ENCODE assay signal across 1 cellular context in genomic region chrX:130179579-130180215, GRCh38.
TF ChIP-seq lines count a peak whose summit lies in the region.

No MANE protein-coding gene starts in this region.

TF ChIP-seq in K562, 482 proteins besides CTCF, POLR2A, EP300 and RAD21 (continued from another document and continues in another):
- TF ChIP-seq, protein P1, sequence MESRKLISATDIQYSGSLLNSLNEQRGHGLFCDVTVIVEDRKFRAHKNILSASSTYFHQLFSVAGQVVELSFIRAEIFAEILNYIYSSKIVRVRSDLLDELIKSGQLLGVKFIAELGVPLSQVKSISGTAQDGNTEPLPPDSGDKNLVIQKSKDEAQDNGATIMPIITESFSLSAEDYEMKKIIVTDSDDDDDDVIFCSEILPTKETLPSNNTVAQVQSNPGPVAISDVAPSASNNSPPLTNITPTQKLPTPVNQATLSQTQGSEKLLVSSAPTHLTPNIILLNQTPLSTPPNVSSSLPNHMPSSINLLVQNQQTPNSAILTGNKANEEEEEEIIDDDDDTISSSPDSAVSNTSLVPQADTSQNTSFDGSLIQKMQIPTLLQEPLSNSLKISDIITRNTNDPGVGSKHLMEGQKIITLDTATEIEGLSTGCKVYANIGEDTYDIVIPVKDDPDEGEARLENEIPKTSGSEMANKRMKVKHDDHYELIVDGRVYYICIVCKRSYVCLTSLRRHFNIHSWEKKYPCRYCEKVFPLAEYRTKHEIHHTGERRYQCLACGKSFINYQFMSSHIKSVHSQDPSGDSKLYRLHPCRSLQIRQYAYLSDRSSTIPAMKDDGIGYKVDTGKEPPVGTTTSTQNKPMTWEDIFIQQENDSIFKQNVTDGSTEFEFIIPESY (CRISPR knock-in tag; IDR thresholded peaks at IDR 0.05), result no peak
- TF ChIP-seq OTX1 (CRISPR knock-in tag; IDR thresholded peaks at IDR 0.05) (no peak), NRF1 (conservative IDR thresholded peaks at IDR 0.05 in 1 of 2, IDR thresholded peaks at IDR 0.05 in 1 of 2) (no peak), CAMTA2 (CRISPR knock-in tag; conservative IDR thresholded peaks at IDR 0.05) (no peak), ESRRA (IDR thresholded peaks at IDR 0.05; ENCODE audit: borderline replicate concordance, low read depth) (peak; percentile 90; the same call in 1 of the 2 replicates), ARNT (IDR thresholded peaks at IDR 0.05) (peak; percentile 95 to 99), ZNF134 (CRISPR knock-in tag; conservative IDR thresholded peaks at IDR 0.05) (no peak), THAP12 (CRISPR knock-in tag; IDR thresholded peaks at IDR 0.05) (no peak), ZNF175 (CRISPR knock-in tag; IDR thresholded peaks at IDR 0.05; ENCODE audit: low read depth) (peak; percentile 83; the same call in 1 of the 2 replicates), ZC3H11A (IDR thresholded peaks at IDR 0.05; ENCODE audit: low read depth, low read length) (no peak), ZNF57 (CRISPR knock-in tag; IDR thresholded peaks at IDR 0.05) (no peak), BHLHE40 (IDR thresholded peaks at IDR 0.05; ENCODE audit: low read length) (peak; percentile 74), CHD1 (IDR thresholded peaks at IDR 0.05; ENCODE audit: low read length) (no peak), AFF4 (CRISPR knock-in tag; IDR thresholded peaks at IDR 0.05) (no peak), POU5F1 (IDR thresholded peaks at IDR 0.05; ENCODE audit: borderline replicate concordance, low read depth, low read length, partially characterized antibody) (no peak), FOXA1 (IDR thresholded peaks at IDR 0.05; ENCODE audit: borderline replicate concordance) (no peak), ATF4 (CRISPR knock-in tag; IDR thresholded peaks at IDR 0.05) (no peak), HMG20A (CRISPR knock-in tag; conservative IDR thresholded peaks at IDR 0.05) (no peak), MIER1 (IDR thresholded peaks at IDR 0.05; ENCODE audit: low read depth) (no peak), ELF2 (CRISPR knock-in tag; IDR thresholded peaks at IDR 0.05) (no peak), MXI1 (IDR thresholded peaks at IDR 0.05; ENCODE audit: low read depth, low read length) (no peak), HES1 (IDR thresholded peaks at IDR 0.05; ENCODE audit: low read depth) (peak; percentile 91), THRA (IDR thresholded peaks at IDR 0.05) (no peak), ZNF551 (CRISPR knock-in tag; IDR thresholded peaks at IDR 0.05) (no peak), NR3C1 (CRISPR knock-in tag; IDR thresholded peaks at IDR 0.05) (no peak), STAT5A (IDR thresholded peaks at IDR 0.05; ENCODE audit: borderline replicate concordance, low read length) (peak; percentile 97), HNRNPLL (IDR thresholded peaks at IDR 0.05; ENCODE audit: low read depth, low read length, poor library complexity, severe bottlenecking) (no peak), CSDE1 (IDR thresholded peaks at IDR 0.05) (no peak), DMBX1 (CRISPR knock-in tag; IDR thresholded peaks at IDR 0.05; ENCODE audit: borderline replicate concordance) (no peak), ZNF561 (CRISPR knock-in tag; conservative IDR thresholded peaks at IDR 0.05) (no peak), ZNF668 (CRISPR knock-in tag; IDR thresholded peaks at IDR 0.05) (no peak), SIN3B (IDR thresholded peaks at IDR 0.05; ENCODE audit: low read depth) (no peak), BCL6 (CRISPR knock-in tag; IDR thresholded peaks at IDR 0.05) (no peak), NBN (IDR thresholded peaks at IDR 0.05; ENCODE audit: low read depth) (peak; percentile 99), PPARD (CRISPR knock-in tag; IDR thresholded peaks at IDR 0.05) (no peak), PYGO2 (tag; IDR thresholded peaks at IDR 0.05) (peak; percentile 85), ZC3H8 (IDR thresholded peaks at IDR 0.05) (no peak), ARID3B (CRISPR knock-in tag; IDR thresholded peaks at IDR 0.05; ENCODE audit: borderline replicate concordance) (no peak), FOXK1 (CRISPR knock-in tag; IDR thresholded peaks at IDR 0.05; ENCODE audit: borderline replicate concordance) (no peak), MLX (CRISPR knock-in tag; conservative IDR thresholded peaks at IDR 0.05) (no peak), ETV1 (tag; conservative IDR thresholded peaks at IDR 0.05; ENCODE audit: low read depth) (peak; percentile 17; the same call in 1 of the 2 replicates), CBFA2T3 (IDR thresholded peaks at IDR 0.05) (peak; percentile 100), JUNB (CRISPR knock-in tag; conservative IDR thresholded peaks at IDR 0.05) (no peak), SNIP1 (IDR thresholded peaks at IDR 0.05; ENCODE audit: low read depth) (no peak), TFAM (CRISPR knock-in tag; conservative IDR thresholded peaks at IDR 0.05) (no peak)
- TF ChIP-seq, protein P2, sequence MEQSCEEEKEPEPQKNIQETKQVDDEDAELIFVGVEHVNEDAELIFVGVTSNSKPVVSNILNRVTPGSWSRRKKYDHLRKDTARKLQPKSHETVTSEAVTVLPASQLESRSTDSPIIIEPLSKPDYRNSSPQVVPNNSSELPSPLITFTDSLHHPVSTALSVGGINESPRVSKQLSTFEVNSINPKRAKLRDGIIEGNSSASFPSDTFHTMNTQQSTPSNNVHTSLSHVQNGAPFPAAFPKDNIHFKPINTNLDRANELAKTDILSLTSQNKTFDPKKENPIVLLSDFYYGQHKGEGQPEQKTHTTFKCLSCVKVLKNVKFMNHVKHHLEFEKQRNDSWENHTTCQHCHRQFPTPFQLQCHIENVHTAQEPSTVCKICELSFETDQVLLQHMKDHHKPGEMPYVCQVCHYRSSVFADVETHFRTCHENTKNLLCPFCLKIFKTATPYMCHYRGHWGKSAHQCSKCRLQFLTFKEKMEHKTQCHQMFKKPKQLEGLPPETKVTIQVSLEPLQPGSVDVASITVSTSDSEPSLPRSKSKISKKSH (CRISPR knock-in tag; IDR thresholded peaks at IDR 0.05), result no peak
- TF ChIP-seq, protein P3, sequence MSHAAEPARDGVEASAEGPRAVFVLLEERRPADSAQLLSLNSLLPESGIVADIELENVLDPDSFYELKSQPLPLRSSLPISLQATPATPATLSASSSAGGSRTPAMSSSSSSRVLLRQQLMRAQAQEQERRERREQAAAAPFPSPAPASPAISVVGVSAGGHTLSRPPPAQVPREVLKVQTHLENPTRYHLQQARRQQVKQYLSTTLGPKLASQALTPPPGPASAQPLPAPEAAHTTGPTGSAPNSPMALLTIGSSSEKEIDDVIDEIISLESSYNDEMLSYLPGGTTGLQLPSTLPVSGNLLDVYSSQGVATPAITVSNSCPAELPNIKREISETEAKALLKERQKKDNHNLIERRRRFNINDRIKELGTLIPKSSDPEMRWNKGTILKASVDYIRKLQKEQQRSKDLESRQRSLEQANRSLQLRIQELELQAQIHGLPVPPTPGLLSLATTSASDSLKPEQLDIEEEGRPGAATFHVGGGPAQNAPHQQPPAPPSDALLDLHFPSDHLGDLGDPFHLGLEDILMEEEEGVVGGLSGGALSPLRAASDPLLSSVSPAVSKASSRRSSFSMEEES (CRISPR knock-in tag; IDR thresholded peaks at IDR 0.05), result no peak
- TF ChIP-seq, protein P4, sequence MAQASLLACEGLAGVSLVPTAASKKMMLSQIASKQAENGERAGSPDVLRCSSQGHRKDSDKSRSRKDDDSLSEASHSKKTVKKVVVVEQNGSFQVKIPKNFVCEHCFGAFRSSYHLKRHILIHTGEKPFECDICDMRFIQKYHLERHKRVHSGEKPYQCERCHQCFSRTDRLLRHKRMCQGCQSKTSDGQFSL (CRISPR knock-in tag; IDR thresholded peaks at IDR 0.05), result no peak
- TF ChIP-seq, protein P4 (tag; IDR thresholded peaks at IDR 0.05), result no peak
- TF ChIP-seq, protein P5, sequence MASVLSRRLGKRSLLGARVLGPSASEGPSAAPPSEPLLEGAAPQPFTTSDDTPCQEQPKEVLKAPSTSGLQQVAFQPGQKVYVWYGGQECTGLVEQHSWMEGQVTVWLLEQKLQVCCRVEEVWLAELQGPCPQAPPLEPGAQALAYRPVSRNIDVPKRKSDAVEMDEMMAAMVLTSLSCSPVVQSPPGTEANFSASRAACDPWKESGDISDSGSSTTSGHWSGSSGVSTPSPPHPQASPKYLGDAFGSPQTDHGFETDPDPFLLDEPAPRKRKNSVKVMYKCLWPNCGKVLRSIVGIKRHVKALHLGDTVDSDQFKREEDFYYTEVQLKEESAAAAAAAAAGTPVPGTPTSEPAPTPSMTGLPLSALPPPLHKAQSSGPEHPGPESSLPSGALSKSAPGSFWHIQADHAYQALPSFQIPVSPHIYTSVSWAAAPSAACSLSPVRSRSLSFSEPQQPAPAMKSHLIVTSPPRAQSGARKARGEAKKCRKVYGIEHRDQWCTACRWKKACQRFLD (CRISPR knock-in tag; IDR thresholded peaks at IDR 0.05), result peak; percentile 95
